Comparison of ENCODE assay signal across 15 cellular contexts in the genomic region with DNA sequence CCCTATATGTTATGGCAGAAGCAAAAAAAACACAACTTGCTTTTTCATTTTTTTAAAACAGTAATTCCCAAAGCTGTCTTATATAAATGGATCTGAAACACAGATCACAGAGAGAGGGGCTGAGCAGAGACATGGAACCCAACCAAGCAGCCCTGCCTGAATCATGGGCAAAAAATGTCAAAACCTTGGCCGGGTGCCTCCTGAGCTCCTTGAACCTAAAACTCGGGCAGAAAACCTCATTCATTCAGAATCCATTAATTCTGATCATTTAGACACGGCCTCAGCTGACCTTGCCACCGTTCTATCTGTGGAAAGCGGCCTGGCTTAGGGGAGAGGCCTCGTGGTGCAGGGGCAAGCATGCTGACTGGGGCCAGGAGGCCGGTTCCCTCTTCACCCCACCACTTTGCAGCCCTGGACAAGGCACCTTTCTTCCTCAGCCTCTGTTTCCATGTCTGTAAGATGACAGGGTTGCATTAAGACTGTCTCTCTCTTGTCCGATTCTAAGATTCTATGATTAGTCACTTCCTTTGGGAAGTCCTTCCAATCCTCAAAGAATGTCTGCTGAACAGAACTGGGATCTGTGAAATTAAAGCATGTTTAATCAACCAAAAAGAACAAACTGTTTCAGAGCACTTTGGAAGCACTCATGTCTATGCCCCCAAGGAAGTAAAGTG. TPM values are rescaled to one million over a fixed set of nuclear protein-coding genes. Genes with fewer than 3 reads are reported as not detected.
DNase-seq lines count a peak whose midpoint lies in the region; ATAC-seq and TF ChIP-seq lines count a peak whose summit lies in the region.
"Had no signal": no experiment of that assay in that cellular context is flagged by ENCODE, and none has a peak within 500 bp of the region (broad histone marks: within the 10 kb centered on the region; RNA-seq: fewer than 3 reads in every experiment).

No MANE protein-coding gene starts in this region.

- H3K27ac Mint-ChIP-seq in chondrocyte (ENCODE audit: unreplicated experiment) (peak overlapping the region; percentile 64), Calu3 (ENCODE audit: unreplicated experiment) (no peak overlapping the region)
- H3K27ac Mint-ChIP-seq: activated naive CD4-positive, alpha-beta T cell treated with anti-CD3 and anti-CD28 coated beads, Interleukin-2, amount 50 U/mL, for 24 hours; effector memory CD8-positive, alpha-beta T cell; stimulated activated naive B cell treated with anti-CD40 and anti-IgM and Interleukin-4, amounts not matched to agents 10 μg/mL and 1 μg/mL and 100 μg/mL, for 72 hours had no signal

- no peak overlapping the region for H3K27ac ChIP-seq in right cardiac atrium (ENCODE audit: low read length)
- H3K27ac ChIP-seq in left ventricle myocardium inferior (replicated peaks): no peak overlapping the region

- 55% methylated on average over 8 of the region's 8 CpGs for WGBS in right cardiac atrium

- intact Hi-C loops in right cardiac atrium (cut with DNase I) (no loop called here), left ventricle myocardium inferior (cut with micrococcal nuclease) (no loop called here), Calu3 (cut with micrococcal nuclease; ENCODE audit: unreplicated experiment) (no loop called here)

- H3K4me1 Mint-ChIP-seq in chondrocyte (ENCODE audit: low read depth) (peaks cover 30% of the 10 kb centered on the region), Calu3 (ENCODE audit: low read depth, unreplicated experiment) (no peaks in the 10 kb centered on the region)
- H3K4me1 Mint-ChIP-seq: activated naive CD4-positive, alpha-beta T cell treated with anti-CD3 and anti-CD28 coated beads, Interleukin-2, amount 50 U/mL, for 24 hours had no signal

- H3K9me3 ChIP-seq in right cardiac atrium (ENCODE audit: control insufficient read depth, low read length) (no peaks in the 10 kb centered on the region), left ventricle myocardium inferior (replicated peaks) (peaks cover 12% of the 10 kb centered on the region)

- no TSS peak for BruUV-seq in Calu3 (replicated peaks; lab: Mats Ljungman, UMichigan)

- H3K4me3 Mint-ChIP-seq in chondrocyte (ENCODE audit: unreplicated experiment) (peak overlapping the region; percentile 31), Calu3 (ENCODE audit: low read depth, unreplicated experiment) (no peak overlapping the region)
- H3K4me3 Mint-ChIP-seq: activated naive CD4-positive, alpha-beta T cell treated with anti-CD3 and anti-CD28 coated beads, Interleukin-2, amount 50 U/mL, for 24 hours; effector memory CD8-positive, alpha-beta T cell; stimulated activated naive B cell treated with anti-CD40 and anti-IgM and Interleukin-4, amounts not matched to agents 10 μg/mL and 1 μg/mL and 100 μg/mL, for 72 hours had no signal

- H3K4me3 ChIP-seq in right cardiac atrium (ENCODE audit: low read length) (no peak overlapping the region), left ventricle myocardium inferior (no peak overlapping the region)

- TF ChIP-seq CTCF in left ventricle myocardium inferior (IDR thresholded peaks at IDR 0.05; ENCODE audit: borderline replicate concordance) (no peak), chondrocyte (IDR thresholded peaks at IDR 0.05) (no peak), Calu3 (IDR thresholded peaks at IDR 0.05; ENCODE audit: unreplicated experiment) (no peak)

- CTCF ChIA-PET in Calu3 (lab: Charles Lee): no interaction called here

- H3K4me1 ChIP-seq in right cardiac atrium (ENCODE audit: control insufficient read depth, insufficient read depth, low read length) (no peaks in the 10 kb centered on the region), left ventricle myocardium inferior (peaks cover 17% of the 10 kb centered on the region)

- no peaks in the 10 kb centered on the region for H3K27me3 Mint-ChIP-seq in chondrocyte (ENCODE audit: low read depth)
- H3K27me3 Mint-ChIP-seq in Calu3 (ENCODE audit: unreplicated experiment): peaks cover 22% of the 10 kb centered on the region
- H3K27me3 Mint-ChIP-seq: effector memory CD8-positive, alpha-beta T cell had no signal

- H3K36me3 Mint-ChIP-seq in chondrocyte (ENCODE audit: low read depth) (peaks cover 1% of the 10 kb centered on the region), Calu3 (ENCODE audit: insufficient read depth, unreplicated experiment) (no peaks in the 10 kb centered on the region)
- H3K36me3 Mint-ChIP-seq: activated naive CD4-positive, alpha-beta T cell treated with anti-CD3 and anti-CD28 coated beads, Interleukin-2, amount 50 U/mL, for 24 hours; stimulated activated naive B cell treated with anti-CD40 and anti-IgM and Interleukin-4, amounts not matched to agents 10 μg/mL and 1 μg/mL and 100 μg/mL, for 72 hours had no signal

- DNase-seq in right cardiac atrium (peak in 2 of 3 donors; percentile 33 to 54), left ventricle myocardium inferior (no peak), chondrocyte (ENCODE audit: low spot score) (no peak), kidney tubule cell (ENCODE audit: low spot score) (peak; percentile 94), cortex of kidney (lab: John Stamatoyannopoulos, UW) (no peak), Calu3 (no peak), Kasumi-1 (lab: John Stamatoyannopoulos, UW) (no peak)
- DNase-seq: effector memory CD8-positive, alpha-beta T cell; NCI-H1930; stimulated activated naive B cell treated with anti-CD40 and anti-IgM and Interleukin-4, amounts not matched to agents 10 μg/mL and 1 μg/mL and 100 μg/mL, for 72 hours had no signal

- H3K9me3 Mint-ChIP-seq in chondrocyte (ENCODE audit: low read depth) (peaks cover 9% of the 10 kb centered on the region), Calu3 (ENCODE audit: low read depth, unreplicated experiment) (peaks cover 8% of the 10 kb centered on the region)
- H3K9me3 Mint-ChIP-seq: activated naive CD4-positive, alpha-beta T cell treated with anti-CD3 and anti-CD28 coated beads, Interleukin-2, amount 50 U/mL, for 24 hours had no signal

- no peaks in the 10 kb centered on the region for H3K36me3 ChIP-seq in left ventricle myocardium inferior

- ATAC-seq in right cardiac atrium (peak in 1 of 2 donors; percentile 47), GM18861 (IDR thresholded peaks at IDR 0.05; ENCODE audit: unreplicated experiment) (no peak)
- ATAC-seq: effector memory CD8-positive, alpha-beta T cell; HepG2; stimulated activated naive B cell treated with anti-CD40 and anti-IgM and Interleukin-4, amounts not matched to agents 10 μg/mL and 1 μg/mL and 100 μg/mL, for 72 hours had no signal

- no peaks in the 10 kb centered on the region for H3K27me3 ChIP-seq in right cardiac atrium (ENCODE audit: control insufficient read depth, insufficient read depth)
- H3K27me3 ChIP-seq in left ventricle myocardium inferior (ENCODE audit: low read depth): peaks cover 17% of the 10 kb centered on the region

RNA-seq across cellular contexts. Expression of gene TENM4, which starts 26.0 kb away (rescaled TPM):
- total RNA-seq in right cardiac atrium (1 to 10 TPM in 2 of 4 donors, under 1 TPM in 2; 0.26 to 2.3 (median 1.1) TPM), left ventricle myocardium inferior (0.63 TPM), chondrocyte (2.8 to 34.3 TPM (median 3.8 TPM) in 3 replicates), Calu3 (2022) (not detected in 2 replicates)
- polyA plus RNA-seq in right cardiac atrium: 0.41 TPM
- total RNA-seq: activated CD8-positive, alpha-beta memory T cell treated with anti-CD3 and anti-CD28 coated beads for 36 hours; HepG2; T-helper 2 cell treated with Interferon-gamma antibody and Interleukin-4, amounts not matched to agents 100 ng/mL and 5 ng/mL, for 36 hours had no signal
- polyA plus RNA-seq: HepG2 had no signal

Comparison
In these comparisons a context has a peak if more than half of its experiments do, and no peak if none do; other contexts are left out.
1. DNase-seq: peak in right cardiac atrium (2 of 3) and kidney tubule cell (single experiment); none in left ventricle myocardium inferior (single experiment), chondrocyte (single experiment), cortex of kidney (single experiment), Calu3 (single experiment) and Kasumi-1 (0 of 2).